ENCODE assay signal across 20 cellular contexts in the genomic region with DNA sequence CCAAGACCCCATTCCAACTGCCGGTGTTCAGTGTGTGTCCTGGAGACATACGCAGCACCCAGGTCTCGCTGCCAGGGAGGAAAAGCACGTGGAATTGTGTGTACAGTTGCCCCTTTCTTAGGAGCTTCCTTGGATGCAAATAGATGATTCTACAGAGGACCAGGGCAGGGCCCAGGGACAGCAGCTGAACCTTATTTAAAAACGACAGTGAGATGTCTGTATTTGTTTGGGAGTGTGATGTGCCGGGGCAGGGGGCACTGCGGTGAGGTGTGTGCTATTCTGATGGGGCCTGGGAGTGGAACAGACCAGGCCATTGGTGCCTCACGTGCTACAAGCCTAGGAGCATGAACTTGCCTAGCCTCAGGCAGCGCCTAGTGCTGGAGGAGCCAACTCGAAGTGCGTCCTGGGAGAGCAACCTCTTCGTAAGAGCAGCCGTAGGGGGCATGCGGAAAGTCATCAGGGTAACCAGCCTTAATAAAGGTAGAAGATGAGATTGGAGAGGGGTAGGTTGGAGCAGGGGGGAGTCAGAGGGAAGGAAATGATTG.
"Had no signal": no experiment of that assay in that cellular context is flagged by ENCODE, and none has a peak within 500 bp of the region (broad histone marks: within the 10 kb centered on the region; RNA-seq: fewer than 3 reads in every experiment).

No MANE protein-coding gene starts in this region.

- H3K36me3 ChIP-seq: prostate gland, right lobe of liver, spleen, tibial nerve had no signal

- H3K27me3 ChIP-seq: right lobe of liver, testis, tibial nerve had no signal

- ATAC-seq: foreskin keratinocyte; left colon; left ventricle myocardium superior; right lobe of liver; stimulated activated naive B cell treated with anti-CD40 and anti-IgM and Interleukin-4, amounts not matched to agents 10 μg/mL and 1 μg/mL and 100 μg/mL, for 72 hours; stimulated activated naive CD8-positive, alpha-beta T cell treated with anti-CD3 and anti-CD28 coated beads, Interleukin-15, amount 100 ng/mL, for 72 hours had no signal

- H3K9me3 ChIP-seq: prostate gland, right lobe of liver, spleen, testis, tibial nerve had no signal

- H2AFZ ChIP-seq: hepatocyte, parathyroid adenoma had no signal

- H3K4me1 ChIP-seq: foreskin keratinocyte, parathyroid adenoma, prostate gland, right lobe of liver, spleen, testis, tibial nerve had no signal

- H3K4me2 ChIP-seq: hepatocyte had no signal

- H3K4me3 ChIP-seq: hepatocyte, lung, prostate gland, right lobe of liver, spleen, testis, tibial nerve had no signal

- DNase-seq: erythroblast; foreskin keratinocyte; left colon; left ventricle myocardium superior; mesenchymal stem cell; midbrain; occipital lobe; right lobe of liver; spleen; stimulated activated CD4-positive, alpha-beta T cell treated with anti-CD3 and anti-CD28 coated beads, Interleukin-15, amount 100 ng/mL, for 24 hours; stimulated activated CD4-positive, alpha-beta T cell treated with anti-CD3 and anti-CD28 coated beads, Interleukin-2, amount 100 ng/mL, for 24 hours; stimulated activated CD4-positive, alpha-beta T cell treated with anti-CD3 and anti-CD28 coated beads, Interleukin-4, amount 100 ng/mL, for 4 hours; stimulated activated naive B cell treated with anti-CD40 and anti-IgM and Interleukin-4, amounts not matched to agents 10 μg/mL and 1 μg/mL and 100 μg/mL, for 72 hours; stimulated activated naive CD8-positive, alpha-beta T cell treated with anti-CD3 and anti-CD28 coated beads, Interleukin-15, amount 100 ng/mL, for 72 hours; testis had no signal

- H3K27ac ChIP-seq: foreskin keratinocyte, hepatocyte, parathyroid adenoma, prostate gland, right lobe of liver, spleen, testis, tibial nerve had no signal

- H3K79me2 ChIP-seq: hepatocyte, parathyroid adenoma had no signal

- H3K9ac ChIP-seq: parathyroid adenoma had no signal
